Comparison of ENCODE assay signal across 29 cellular contexts in genomic region chr2:131520526-131520925, GRCh38. TPM values are rescaled to one million over a fixed set of nuclear protein-coding genes. Genes with fewer than 3 reads are reported as not detected.
DNase-seq lines count a peak whose midpoint lies in the region; ATAC-seq and TF ChIP-seq lines count a peak whose summit lies in the region.
"Had no signal": no experiment of that assay in that cellular context is flagged by ENCODE, and none has a peak within 500 bp of the region (broad histone marks: within the 10 kb centered on the region; RNA-seq: fewer than 3 reads in every experiment).

No MANE protein-coding gene starts in this region.

- H2BK120ac ChIP-seq in trophoblast cell (ENCODE audit: insufficient read depth, low read length, poor library complexity): no peak overlapping the region

- H3K18ac ChIP-seq in trophoblast cell (ENCODE audit: low read length): no peak overlapping the region

- no peak overlapping the region for H2AK5ac ChIP-seq in trophoblast cell (ENCODE audit: low read length)

- no peak for TF ChIP-seq POLR2A in Peyer's patch (IDR thresholded peaks at IDR 0.05)

- no peak overlapping the region for H2BK5ac ChIP-seq in trophoblast cell (ENCODE audit: low read depth, low read length, poor library complexity)

- intact Hi-C loops in upper lobe of right lung (cut with DNase I): no loop called here

- H3K36me3 ChIP-seq in Peyer's patch (peaks cover 0 to 33% (median 0%) of the 10 kb centered on the region in 3 donors), trophoblast cell (ENCODE audit: control insufficient read depth in 1 of 2, insufficient read depth in 2 of 2, low read length in 2 of 2) (peaks cover 30 to 36% of the 10 kb centered on the region in 2 experiments), upper lobe of right lung (peaks cover 7% of the 10 kb centered on the region)

- H3K23ac ChIP-seq in trophoblast cell (ENCODE audit: low read length): no peak overlapping the region

- DNase-seq in Peyer's patch: peak in 2 of 3 donors; percentile 35 to 42
- peak; percentile 31 for DNase-seq in cerebellum (ENCODE audit: low spot score)
- no peak for DNase-seq in trophoblast cell
- DNase-seq in upper lobe of right lung: peak; percentile 57
- DNase-seq in GM13977 (ENCODE audit: low spot score): no peak
- DNase-seq: ACHN; Caco-2; CD4-positive, alpha-beta memory T cell; DMS 273 treated with DMSO at 0.1 percent for 48 hours; DMS79 treated with DMSO at 0.1 percent for 48 hours; GOT3; Karpas-422; MV-4-11; NCI-H1105 treated with DMSO at 0.1 percent for 48 hours; NCI-H2081; NCI-H2171; NCI-H345; NCI-H524; NCI-H82; SHP77 treated with DMSO at 0.1 percent for 48 hours had no signal

- H2AFZ ChIP-seq in trophoblast cell (ENCODE audit: insufficient read depth, low read length, poor library complexity): no peak overlapping the region

- no peak overlapping the region for H4K12ac ChIP-seq in trophoblast cell (ENCODE audit: low read depth, low read length)

- no peak overlapping the region for H3K14ac ChIP-seq in trophoblast cell (ENCODE audit: low read length)

- no peaks in the 10 kb centered on the region for H3K79me2 ChIP-seq in trophoblast cell (ENCODE audit: control insufficient read depth, insufficient read depth, low read length, poor library complexity)

- H4K91ac ChIP-seq in trophoblast cell (ENCODE audit: low read depth, low read length): no peak overlapping the region

- ATAC-seq in upper lobe of right lung (no peak), GM18858 (IDR thresholded peaks at IDR 0.05; ENCODE audit: unreplicated experiment) (no peak), HG02938 (IDR thresholded peaks at IDR 0.05; ENCODE audit: unreplicated experiment) (no peak)
- ATAC-seq: GM12878, HCT116 had no signal

- H3K79me1 ChIP-seq in trophoblast cell (ENCODE audit: low read length): no peaks in the 10 kb centered on the region

- no peak overlapping the region for H4K8ac ChIP-seq in trophoblast cell (ENCODE audit: low read depth, low read length)

- no peak overlapping the region for H3K4me2 ChIP-seq in trophoblast cell (ENCODE audit: low read length)
- H3K4me2 ChIP-seq: BLaER1 had no signal

- no peak overlapping the region for H3K9ac ChIP-seq in trophoblast cell (ENCODE audit: low read length)
- H3K9ac ChIP-seq: BLaER1 had no signal

- H3K9me3 ChIP-seq in Peyer's patch (no peaks in the 10 kb centered on the region), trophoblast cell (ENCODE audit: insufficient read depth, low read depth, low read length) (no peaks in the 10 kb centered on the region), upper lobe of right lung (no peaks in the 10 kb centered on the region)
- H3K9me3 ChIP-seq: BLaER1, Caco-2 had no signal

- H3K27ac ChIP-seq in Peyer's patch (no peak overlapping the region), trophoblast cell (ENCODE audit: low read depth, low read length) (no peak overlapping the region), upper lobe of right lung (no peak overlapping the region)
- H3K27ac ChIP-seq: BLaER1, SK-N-MC had no signal

- H3K4me1 ChIP-seq in Peyer's patch: no peaks in the 10 kb centered on the region
- no peaks in the 10 kb centered on the region for H3K4me1 ChIP-seq in trophoblast cell (ENCODE audit: control insufficient read depth in 1 of 2, insufficient read depth in 2 of 2, low read length in 2 of 2)
- H3K4me1 ChIP-seq in upper lobe of right lung: no peaks in the 10 kb centered on the region
- H3K4me1 ChIP-seq: Caco-2 had no signal

- no peaks in the 10 kb centered on the region for H3K27me3 ChIP-seq in Peyer's patch
- no peaks in the 10 kb centered on the region for H3K27me3 ChIP-seq in trophoblast cell (ENCODE audit: insufficient read depth, low read length)
- no peaks in the 10 kb centered on the region for H3K27me3 ChIP-seq in upper lobe of right lung
- H3K27me3 ChIP-seq: BLaER1 had no signal

- H3K4me3 ChIP-seq in Peyer's patch (no peak overlapping the region), trophoblast cell (ENCODE audit: low read depth, low read length) (peak overlapping the region; percentile 48), upper lobe of right lung (no peak overlapping the region)
- H3K4me3 ChIP-seq: BLaER1, GM12878, SK-N-MC had no signal

- in situ Hi-C loops in GM13977 (cut with MboI; ENCODE audit: low pct_unique_long_range_greater_than_20kb, low sequenced_read_pairs, unreplicated experiment): no loop called here

- H2BK12ac ChIP-seq in trophoblast cell (ENCODE audit: low read length): no peak overlapping the region

- WGBS in trophoblast cell (ENCODE audit: extremely low coverage, insufficient coverage, insufficient read length): no CpG with 5 or more reads among the region's 10 CpGs

- H3K4ac ChIP-seq in trophoblast cell (ENCODE audit: low read depth, low read length): no peak overlapping the region

- TF ChIP-seq CTCF in Peyer's patch (IDR thresholded peaks at IDR 0.05) (no peak), upper lobe of right lung (IDR thresholded peaks at IDR 0.05) (no peak), GM13977 (IDR thresholded peaks at IDR 0.05; ENCODE audit: extremely low read depth, insufficient read depth, missing control alignments) (no peak)

RNA-seq across cellular contexts. Expression of gene CCDC74A, which starts 7.2 kb away (rescaled TPM):
- total RNA-seq in Peyer's patch (1 to 10 TPM in 1 of 4 donors, not detected in 3; 1.6 TPM), cerebellum (5.6 TPM), upper lobe of right lung (1.2 TPM)
- 5.9 and 7.4 TPM in 2 replicates for polyA plus RNA-seq in trophoblast cell (2013)
- polyA plus RNA-seq: IgD-negative memory B cell had no signal

RNA-seq across cellular contexts. Expression of gene MZT2A, which starts 28.3 kb away (rescaled TPM):
- total RNA-seq in Peyer's patch (10 to 100 TPM; 24.9 to 46.2 (median 44.7) TPM), cerebellum (28.8 TPM), upper lobe of right lung (46.5 TPM)
- polyA plus RNA-seq in trophoblast cell (2013): 166 and 179 TPM in 2 replicates

RNA-seq across cellular contexts. Expression of gene TUBA3D, which starts 44.6 kb away (rescaled TPM):
- total RNA-seq in Peyer's patch: under 1 TPM in 2 of 4 donors, not detected in 2; 0.76 to 0.88 TPM
- total RNA-seq in cerebellum: not detected
- not detected in 2 replicates for polyA plus RNA-seq in trophoblast cell (2013)
- not detected for total RNA-seq in upper lobe of right lung
- total RNA-seq: Caco-2; CD4-positive, alpha-beta memory T cell; GM12878; M059J; RPMI7951 had no signal
- polyA plus RNA-seq: CD4-positive, alpha-beta memory T cell; IgD-negative memory B cell had no signal

Comparison
In these comparisons a context has a peak if more than half of its experiments do, and no peak if none do; other contexts are left out.
1. DNase-seq: peak in Peyer's patch (2 of 3), cerebellum (single experiment) and upper lobe of right lung (single experiment); none in trophoblast cell (0 of 2) and GM13977 (single experiment).